29 cellular contexts compared by ENCODE assay signal in genomic region chr7:150746931-150747330, GRCh38. TPM values are rescaled to one million over a fixed set of nuclear protein-coding genes. Genes with fewer than 3 reads are reported as not detected.
DNase-seq lines count a peak whose midpoint lies in the region; ATAC-seq, FAIRE-seq and TF ChIP-seq lines count a peak whose summit lies in the region.
"Had no signal": no experiment of that assay in that cellular context is flagged by ENCODE, and none has a peak within 500 bp of the region (broad histone marks: within the 10 kb centered on the region; RNA-seq: fewer than 3 reads in every experiment).

No MANE protein-coding gene starts in this region.

- POLR2A ChIA-PET in CD8-positive, alpha-beta memory T cell (lab: Charles Lee) = interaction anchor here (0.7 to 1.4 kb wide), 4 partner anchors 9 to 336 kb away, joined by 3 to 5 read pairs (median 4); no protein-coding TSS in a partner anchor

- peaks cover 92% of the 10 kb centered on the region for H3K4me1 Mint-ChIP-seq in activated T-cell treated with anti-CD3 and anti-CD28 coated beads, Interleukin-2, amount 50 U/mL, for 24 hours (ENCODE audit: low read depth)
- H3K4me1 Mint-ChIP-seq in CD8-positive, alpha-beta memory T cell = peaks cover 94 to 99% (median 98%) of the 10 kb centered on the region in 3 donors
- peaks cover 89% of the 10 kb centered on the region for H3K4me1 Mint-ChIP-seq in activated T-helper 1 cell treated with anti-CD3 and anti-CD28 coated beads, Interleukin-12 subunit alpha, Interleukin-12 subunit beta, Interleukin-2, Interleukin-4 antibody, amounts not matched to agents 30 ng/mL and 10 ng/mL and 1 ng/mL, durations not matched to agents 14 hours and 24 hours and 36 hours (ENCODE audit: low read depth)
- peaks cover 91 to 100% of the 10 kb centered on the region in 2 donors for H3K4me1 Mint-ChIP-seq in immature natural killer cell
- H3K4me1 Mint-ChIP-seq: B cell had no signal

- peaks cover 28% of the 10 kb centered on the region for H3K36me3 ChIP-seq in CD8-positive, alpha-beta memory T cell (ENCODE audit: insufficient read depth, low read length)
- no peaks in the 10 kb centered on the region for H3K36me3 ChIP-seq in BE2C
- H3K36me3 ChIP-seq: SJCRH30 had no signal

- no peaks in the 10 kb centered on the region for H3K9me3 Mint-ChIP-seq in activated T-cell treated with anti-CD3 and anti-CD28 coated beads, Interleukin-2, amount 50 U/mL, for 24 hours
- no peaks in the 10 kb centered on the region for H3K9me3 Mint-ChIP-seq in CD8-positive, alpha-beta memory T cell
- no peaks in the 10 kb centered on the region for H3K9me3 Mint-ChIP-seq in activated T-helper 1 cell treated with anti-CD3 and anti-CD28 coated beads, Interleukin-12 subunit alpha, Interleukin-12 subunit beta, Interleukin-2, Interleukin-4 antibody, amounts not matched to agents 30 ng/mL and 10 ng/mL and 1 ng/mL, durations not matched to agents 14 hours and 24 hours and 36 hours
- H3K9me3 Mint-ChIP-seq in immature natural killer cell = no peaks in the 10 kb centered on the region

- H3K36me3 Mint-ChIP-seq in activated T-cell treated with anti-CD3 and anti-CD28 coated beads, Interleukin-2, amount 50 U/mL, for 24 hours (ENCODE audit: low read depth) = peaks cover 44% of the 10 kb centered on the region
- peaks cover 26 to 49% (median 32%) of the 10 kb centered on the region in 3 donors for H3K36me3 Mint-ChIP-seq in CD8-positive, alpha-beta memory T cell
- peaks cover 49% of the 10 kb centered on the region for H3K36me3 Mint-ChIP-seq in activated T-helper 1 cell treated with anti-CD3 and anti-CD28 coated beads, Interleukin-12 subunit alpha, Interleukin-12 subunit beta, Interleukin-2, Interleukin-4 antibody, amounts not matched to agents 30 ng/mL and 10 ng/mL and 1 ng/mL, durations not matched to agents 14 hours and 24 hours and 36 hours (ENCODE audit: low read depth)
- H3K36me3 Mint-ChIP-seq in immature natural killer cell = peaks cover 26 to 46% (median 30%) of the 10 kb centered on the region in 3 donors

- DNase-seq in activated T-cell treated with anti-CD3 and anti-CD28 coated beads, Interleukin-2, amount 50 U/mL, for 24 hours = no peak
- no peak for DNase-seq in activated T-cell treated with anti-CD3 and anti-CD28 coated beads, Interleukin-2, amount 50 U/mL, for 1 hour
- no peak for DNase-seq in CD8-positive, alpha-beta memory T cell
- no peak for DNase-seq in activated T-helper 1 cell treated with anti-CD3 and anti-CD28 coated beads, Interleukin-12 subunit alpha, Interleukin-12 subunit beta, Interleukin-2, Interleukin-4 antibody, amounts not matched to agents 30 ng/mL and 10 ng/mL and 1 ng/mL, durations not matched to agents 14 hours and 24 hours and 36 hours (ENCODE audit: low spot score)
- DNase-seq in immature natural killer cell = no peak
- DNase-seq in GM19239 (ENCODE audit: insufficient read length, low spot score) = no peak
- no peak for DNase-seq in BE2C
- DNase-seq: activated CD4-positive, CD25-positive, alpha-beta regulatory T cell treated with anti-CD3 and anti-CD28 coated beads, Interleukin-2, amount 50 U/mL, for 72 hours; caudate nucleus; DND-41; GM23248; Karpas-422; left colon; NCI-H1417 treated with DMSO at 0.1 percent for 48 hours; NCI-H2081 treated with DMSO at 0.1 percent for 48 hours; NCI-H226; NCI-H748 treated with DMSO at 0.1 percent for 48 hours; SJCRH30 had no signal

- no peaks in the 10 kb centered on the region for H3K9me3 ChIP-seq in CD8-positive, alpha-beta memory T cell (ENCODE audit: low read length)
- H3K9me3 ChIP-seq in BE2C = no peaks in the 10 kb centered on the region
- H3K9me3 ChIP-seq: gastroesophageal sphincter, right atrium auricular region, SJCRH30, suprapubic skin had no signal

- peak overlapping the region; percentile 17 for H3K4me3 ChIP-seq in CD8-positive, alpha-beta memory T cell (ENCODE audit: low read length)
- no peak overlapping the region for H3K4me3 ChIP-seq in BE2C (ENCODE audit: low read depth, low read length)
- H3K4me3 ChIP-seq: gastroesophageal sphincter, GM23248, hepatocyte, right atrium auricular region, SJCRH30, smooth muscle cell, suprapubic skin had no signal

- no peak overlapping the region for H3K27ac ChIP-seq in CD8-positive, alpha-beta memory T cell (ENCODE audit: low read depth, low read length)
- H3K27ac ChIP-seq: gastroesophageal sphincter, GM23248, hepatocyte, HL-60, right atrium auricular region, SJCRH30, suprapubic skin had no signal

- no peak for ATAC-seq in activated CD4-positive, CD25-positive, alpha-beta regulatory T cell treated with anti-CD3 and anti-CD28 coated beads, Interleukin-2, amount 50 U/mL, for 24 hours
- ATAC-seq: gastroesophageal sphincter, left colon had no signal

- FAIRE-seq in GM19239 (lab: Jason Lieb, UNC) = no peak
- FAIRE-seq: endometrium, RCC 7860, TTC549 had no signal

- H3K27me3 Mint-ChIP-seq in activated T-cell treated with anti-CD3 and anti-CD28 coated beads, Interleukin-2, amount 50 U/mL, for 24 hours = no peaks in the 10 kb centered on the region
- H3K27me3 Mint-ChIP-seq in CD8-positive, alpha-beta memory T cell = no peaks in the 10 kb centered on the region
- H3K27me3 Mint-ChIP-seq in activated T-helper 1 cell treated with anti-CD3 and anti-CD28 coated beads, Interleukin-12 subunit alpha, Interleukin-12 subunit beta, Interleukin-2, Interleukin-4 antibody, amounts not matched to agents 30 ng/mL and 10 ng/mL and 1 ng/mL, durations not matched to agents 14 hours and 24 hours and 36 hours (ENCODE audit: insufficient read depth) = no peaks in the 10 kb centered on the region
- peaks cover 0 to 10% (median 0%) of the 10 kb centered on the region in 3 donors for H3K27me3 Mint-ChIP-seq in immature natural killer cell (ENCODE audit: low read depth in 3 of 3)

- TF ChIP-seq CTCF in BE2C (IDR thresholded peaks at IDR 0.05; ENCODE audit: low read depth, low read length) = no peak

- H3K27ac Mint-ChIP-seq in activated T-cell treated with anti-CD3 and anti-CD28 coated beads, Interleukin-2, amount 50 U/mL, for 24 hours = peak overlapping the region; percentile 85
- H3K27ac Mint-ChIP-seq in CD8-positive, alpha-beta memory T cell = peak overlapping the region; percentile 73 to 98 (median 90)
- peak overlapping the region; percentile 84 for H3K27ac Mint-ChIP-seq in activated T-helper 1 cell treated with anti-CD3 and anti-CD28 coated beads, Interleukin-12 subunit alpha, Interleukin-12 subunit beta, Interleukin-2, Interleukin-4 antibody, amounts not matched to agents 30 ng/mL and 10 ng/mL and 1 ng/mL, durations not matched to agents 14 hours and 24 hours and 36 hours
- H3K27ac Mint-ChIP-seq in immature natural killer cell = peak overlapping the region; percentile 80 to 91 (median 86)
- H3K27ac Mint-ChIP-seq: B cell had no signal

- peaks cover 96% of the 10 kb centered on the region for H3K4me1 ChIP-seq in CD8-positive, alpha-beta memory T cell (ENCODE audit: insufficient read depth, low read length)
- H3K4me1 ChIP-seq in BE2C = no peaks in the 10 kb centered on the region
- H3K4me1 ChIP-seq: SJCRH30, suprapubic skin had no signal

- intact Hi-C loops in activated T-helper 1 cell treated with anti-CD3 and anti-CD28 coated beads, Interleukin-12 subunit alpha, Interleukin-12 subunit beta, Interleukin-2, Interleukin-4 antibody, amounts not matched to agents 30 ng/mL and 10 ng/mL and 1 ng/mL, durations not matched to agents 14 hours and 24 hours and 36 hours (cut with micrococcal nuclease) = no loop called here

- no peaks in the 10 kb centered on the region for H3K27me3 ChIP-seq in CD8-positive, alpha-beta memory T cell (ENCODE audit: insufficient read depth, low read length, poor library complexity, severe bottlenecking)
- H3K27me3 ChIP-seq in BE2C = peaks cover 39% of the 10 kb centered on the region
- H3K27me3 ChIP-seq: gastroesophageal sphincter, right atrium auricular region, suprapubic skin had no signal

- H3K4me3 Mint-ChIP-seq in activated T-cell treated with anti-CD3 and anti-CD28 coated beads, Interleukin-2, amount 50 U/mL, for 24 hours = peak overlapping the region; percentile 35
- H3K4me3 Mint-ChIP-seq in CD8-positive, alpha-beta memory T cell = peak overlapping the region; percentile 33 to 80 (median 70)
- H3K4me3 Mint-ChIP-seq in activated T-helper 1 cell treated with anti-CD3 and anti-CD28 coated beads, Interleukin-12 subunit alpha, Interleukin-12 subunit beta, Interleukin-2, Interleukin-4 antibody, amounts not matched to agents 30 ng/mL and 10 ng/mL and 1 ng/mL, durations not matched to agents 14 hours and 24 hours and 36 hours = peak overlapping the region; percentile 82
- H3K4me3 Mint-ChIP-seq in immature natural killer cell = peak overlapping the region in 3 of 5 donors; percentile 11 to 42 (median 29)
- H3K4me3 Mint-ChIP-seq: B cell had no signal

- CTCF ChIA-PET in CD8-positive, alpha-beta memory T cell (lab: Charles Lee) = interaction anchor here (1.1 to 9.6 kb wide), 2 partner anchors 9 to 296 kb away, joined by 3 to 60 read pairs; partner anchors contain the start of gene GIMAP8

RNA-seq across cellular contexts. Expression of gene GIMAP5, which starts 9.7 kb away (rescaled TPM):
- total RNA-seq in CD8-positive, alpha-beta memory T cell = 10 to 100 TPM; 63.9 to 70.4 TPM
- polyA plus RNA-seq in CD8-positive, alpha-beta memory T cell = 475 TPM
- total RNA-seq in activated T-helper 1 cell treated with anti-CD3 and anti-CD28 coated beads, Interleukin-12 subunit alpha, Interleukin-12 subunit beta, Interleukin-2, Interleukin-4 antibody, amounts not matched to agents 30 ng/mL and 10 ng/mL and 1 ng/mL, durations not matched to agents 14 hours and 24 hours and 36 hours = 53.8 and 59.7 TPM in 2 replicates
- polyA plus RNA-seq in immature natural killer cell = 100 to 1,000 TPM; 123 to 291 (median 123) TPM
- polyA plus RNA-seq in BE2C (2012; ENCODE audit: insufficient read depth, insufficient read length, low read depth) = 1.3 TPM
- total RNA-seq: GM23248, SJCRH30, smooth muscle cell had no signal
- polyA plus RNA-seq: GM23248, smooth muscle cell had no signal

RNA-seq across cellular contexts. Expression of gene GIMAP1, which starts 30.5 kb away (rescaled TPM):
- 10 to 100 TPM in 1 of 2 experiments, 1 to 10 TPM in 1; 9.8 to 10.0 TPM for total RNA-seq in CD8-positive, alpha-beta memory T cell
- polyA plus RNA-seq in CD8-positive, alpha-beta memory T cell = 86.1 TPM
- 4.6 and 4.9 TPM in 2 replicates for total RNA-seq in activated T-helper 1 cell treated with anti-CD3 and anti-CD28 coated beads, Interleukin-12 subunit alpha, Interleukin-12 subunit beta, Interleukin-2, Interleukin-4 antibody, amounts not matched to agents 30 ng/mL and 10 ng/mL and 1 ng/mL, durations not matched to agents 14 hours and 24 hours and 36 hours
- polyA plus RNA-seq in immature natural killer cell = 10 to 100 TPM; 19.1 to 71.4 (median 25.7) TPM
- polyA plus RNA-seq in BE2C (2012; ENCODE audit: insufficient read depth, insufficient read length, low read depth) = not detected
- total RNA-seq: GM23248, hepatocyte, SJCRH30, smooth muscle cell had no signal
- polyA plus RNA-seq: GM23248, smooth muscle cell had no signal

RNA-seq across cellular contexts. Expression of gene TMEM176B, which starts 53.2 kb away (rescaled TPM):
- total RNA-seq in CD8-positive, alpha-beta memory T cell = under 1 TPM; 0.20 to 0.27 TPM
- polyA plus RNA-seq in CD8-positive, alpha-beta memory T cell = not detected
- not detected in 2 replicates for total RNA-seq in activated T-helper 1 cell treated with anti-CD3 and anti-CD28 coated beads, Interleukin-12 subunit alpha, Interleukin-12 subunit beta, Interleukin-2, Interleukin-4 antibody, amounts not matched to agents 30 ng/mL and 10 ng/mL and 1 ng/mL, durations not matched to agents 14 hours and 24 hours and 36 hours
- under 1 TPM in 1 of 3 donors, not detected in 2; 0.87 TPM for polyA plus RNA-seq in immature natural killer cell
- polyA plus RNA-seq in BE2C (2012; ENCODE audit: insufficient read depth, insufficient read length, low read depth) = 4.0 TPM
- total RNA-seq: GM23248, SJCRH30 had no signal
- polyA plus RNA-seq: GM23248 had no signal

RNA-seq across cellular contexts. Expression of gene TMEM176A, which starts 53.6 kb away (rescaled TPM):
- total RNA-seq in CD8-positive, alpha-beta memory T cell = under 1 TPM in 1 of 2 experiments, not detected in 1; 0.26 TPM
- not detected for polyA plus RNA-seq in CD8-positive, alpha-beta memory T cell
- total RNA-seq in activated T-helper 1 cell treated with anti-CD3 and anti-CD28 coated beads, Interleukin-12 subunit alpha, Interleukin-12 subunit beta, Interleukin-2, Interleukin-4 antibody, amounts not matched to agents 30 ng/mL and 10 ng/mL and 1 ng/mL, durations not matched to agents 14 hours and 24 hours and 36 hours = not detected in 2 replicates
- under 1 TPM in 1 of 3 donors, not detected in 2; 0.97 TPM for polyA plus RNA-seq in immature natural killer cell
- 1.9 TPM for polyA plus RNA-seq in BE2C (2012; ENCODE audit: insufficient read depth, insufficient read length, low read depth)
- total RNA-seq: B cell, GM23248, SJCRH30 had no signal
- polyA plus RNA-seq: GM23248 had no signal

Comparison
In these comparisons a context has a peak if more than half of its experiments do, and no peak if none do; other contexts are left out.
1. H3K4me3 Mint-ChIP-seq: peak in every context shown above with its lines; median percentile 82 in activated T-helper 1 cell treated with anti-CD3 and anti-CD28 coated beads, Interleukin-12 subunit alpha, Interleukin-12 subunit beta, Interleukin-2, Interleukin-4 antibody, amounts not matched to agents 30 ng/mL and 10 ng/mL and 1 ng/mL, durations not matched to agents 14 hours and 24 hours and 36 hours; 70 in CD8-positive, alpha-beta memory T cell; 35 in activated T-cell treated with anti-CD3 and anti-CD28 coated beads, Interleukin-2, amount 50 U/mL, for 24 hours; 29 in immature natural killer cell.